Comparison of ENCODE assay signal across 8 cellular contexts in the genomic region with DNA sequence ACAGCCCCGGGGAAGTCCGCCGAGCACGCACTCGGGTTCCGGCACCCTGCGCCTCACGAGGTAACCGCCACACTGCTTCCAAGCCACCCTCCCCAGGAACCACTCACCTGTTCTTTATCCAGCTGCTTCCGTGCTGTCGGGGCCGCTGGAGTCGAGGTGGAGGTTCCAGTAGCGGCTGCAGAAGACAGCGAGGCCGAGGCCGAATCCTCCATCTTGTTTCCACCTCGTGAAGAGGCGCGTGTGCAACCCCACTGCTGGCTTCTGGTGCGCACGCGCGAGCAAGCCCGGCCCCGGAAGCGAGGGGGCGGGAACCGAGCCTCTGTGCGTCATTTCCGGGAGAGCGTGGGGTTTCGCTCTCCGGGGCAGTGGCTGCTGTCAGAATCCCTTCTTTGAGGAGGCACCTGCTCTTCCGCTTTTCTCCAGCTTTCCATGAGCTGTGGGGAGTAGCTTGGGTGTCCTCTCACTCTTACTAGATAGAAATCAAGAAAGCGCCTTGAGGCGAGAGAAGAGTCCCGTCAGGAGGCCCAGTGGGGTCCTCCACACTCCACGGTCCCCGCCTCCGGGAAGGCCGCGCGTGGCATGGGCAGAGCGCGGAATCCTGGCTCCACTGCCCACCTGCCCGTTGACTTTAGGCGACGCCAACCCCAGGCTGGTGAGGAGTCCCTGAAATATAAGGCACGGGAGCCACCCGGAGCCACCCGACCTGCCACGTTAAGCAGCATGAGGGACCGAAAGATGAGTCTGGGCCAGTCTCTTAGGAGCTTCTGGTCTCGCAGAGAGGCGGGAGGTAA. TPM values are rescaled to one million over a fixed set of nuclear protein-coding genes. Genes with fewer than 3 reads are reported as not detected.
A peak's percentile ranks its signal among the peaks of the same experiment; 100 is the strongest.
DNase-seq lines count a peak whose midpoint lies in the region; ATAC-seq and TF ChIP-seq lines count a peak whose summit lies in the region.

A gene (minus strand): TSS at position 242 of the 791 bp plus-strand sequence. CDS start 30 bp downstream, at position 212.

- DNase-seq in G401 (ENCODE audit: low spot score) = peak; percentile 92
- peak; percentile 90 to 91 for DNase-seq in HAP-1 (ENCODE audit: low spot score in 2 of 2)
- DNase-seq in MG63 = peak; percentile 88
- peak; percentile 79 to 82 for DNase-seq in SHP77 (lab: John Stamatoyannopoulos, UW)
- DNase-seq in activated effector memory CD4-positive, alpha-beta T cell treated with Interleukin-2 at 50 U/mL for 16 hours = peak; percentile 94
- peak; percentile 91 for DNase-seq in fibroblast of the aortic adventitia (ENCODE audit: low read depth)
- peak; percentile 94 to 96 for DNase-seq in stimulated activated naive CD8-positive, alpha-beta T cell treated with anti-CD3 and anti-CD28 coated beads, Interleukin-15, amount 100 ng/mL, for 72 hours

- peak within 1 kb of the TSS; percentile 89 for H3K9ac ChIP-seq in neural cell (ENCODE audit: low read length)

- in situ Hi-C loops in G401 (cut with HindIII; ENCODE audit: low sequenced_read_pairs) = no loop called here
- in situ Hi-C loops in HAP-1 (cut with MboI; ENCODE audit: low sequenced_read_pairs) = no loop called here

- H3K4me3 Mint-ChIP-seq in stimulated activated naive CD8-positive, alpha-beta T cell treated with anti-CD3 and anti-CD28 coated beads, Interleukin-15, amount 100 ng/mL, for 72 hours = peak within 1 kb of the TSS; percentile 97

- H3K79me2 ChIP-seq in neural cell (replicated peaks; ENCODE audit: insufficient read depth, low read length) = peaks cover 39% of the 10 kb centered on the region

- H3K4me3 ChIP-seq in HAP-1 = peak within 1 kb of the TSS; percentile 99
- H3K4me3 ChIP-seq in MG63 = peak within 1 kb of the TSS; percentile 99
- peak within 1 kb of the TSS; percentile 98 for H3K4me3 ChIP-seq in fibroblast of the aortic adventitia (ENCODE audit: low read depth, low read length)
- H3K4me3 ChIP-seq in neural cell (ENCODE audit: low read length) = peak within 1 kb of the TSS; percentile 81

- H3K9me2 ChIP-seq in neural cell (ENCODE audit: insufficient read depth, low read length) = no peaks in the 10 kb centered on the region

- peaks cover 7% of the 10 kb centered on the region; the same call in 1 of the 2 replicates for H3K4me1 ChIP-seq in HAP-1

- no peaks in the 10 kb centered on the region for H4K20me1 ChIP-seq in neural cell (ENCODE audit: insufficient read depth)

- TF ChIP-seq RAD21 in neural cell (conservative IDR thresholded peaks at IDR 0.05) = no peak

- H3K27me3 Mint-ChIP-seq in stimulated activated naive CD8-positive, alpha-beta T cell treated with anti-CD3 and anti-CD28 coated beads, Interleukin-15, amount 100 ng/mL, for 72 hours = no peaks in the 10 kb centered on the region

- H2AFZ ChIP-seq in neural cell (ENCODE audit: low read depth, low read length) = peak within 1 kb of the TSS; percentile 90

- H3K27me3 ChIP-seq in HAP-1 (ENCODE audit: low read depth) (no peaks in the 10 kb centered on the region), MG63 (no peaks in the 10 kb centered on the region), neural cell (ENCODE audit: insufficient read depth, low read depth, low read length) (no peaks in the 10 kb centered on the region)

- ATAC-seq in stimulated activated naive CD8-positive, alpha-beta T cell treated with anti-CD3 and anti-CD28 coated beads, Interleukin-15, amount 100 ng/mL, for 72 hours = peak; percentile 97

- H3K27ac ChIP-seq in neural cell (ENCODE audit: low read length) = peak within 1 kb of the TSS; percentile 89

- H3F3A ChIP-seq in neural cell (ENCODE audit: insufficient read depth, low read length, poor library complexity, severe bottlenecking) = no peaks in the 10 kb centered on the region

- peaks cover 47% of the 10 kb centered on the region for H3K36me3 ChIP-seq in HAP-1 (replicated peaks)
- peaks cover 53% of the 10 kb centered on the region for H3K36me3 ChIP-seq in MG63
- peaks cover 3% of the 10 kb centered on the region for H3K36me3 ChIP-seq in neural cell (ENCODE audit: insufficient read depth, low read length)

- H3K27ac Mint-ChIP-seq in stimulated activated naive CD8-positive, alpha-beta T cell treated with anti-CD3 and anti-CD28 coated beads, Interleukin-15, amount 100 ng/mL, for 72 hours = peak within 1 kb of the TSS; percentile 94 to 98

- H3K9me3 ChIP-seq in HAP-1 (no peaks in the 10 kb centered on the region), MG63 (no peaks in the 10 kb centered on the region), neural cell (ENCODE audit: low read length) (no peaks in the 10 kb centered on the region)

- no peak for TF ChIP-seq EP300 in neural cell (conservative IDR thresholded peaks at IDR 0.05; ENCODE audit: poor library complexity, severe bottlenecking)

- H3K9me3 Mint-ChIP-seq in stimulated activated naive CD8-positive, alpha-beta T cell treated with anti-CD3 and anti-CD28 coated beads, Interleukin-15, amount 100 ng/mL, for 72 hours = no peaks in the 10 kb centered on the region

- no peak for TF ChIP-seq CTCF in fibroblast of the aortic adventitia (IDR thresholded peaks at IDR 0.05; ENCODE audit: insufficient read depth, low read length)
- TF ChIP-seq CTCF in neural cell (IDR thresholded peaks at IDR 0.05; ENCODE audit: poor library complexity, severe bottlenecking) = no peak

- peaks cover 67% of the 10 kb centered on the region for H3K4me1 Mint-ChIP-seq in stimulated activated naive CD8-positive, alpha-beta T cell treated with anti-CD3 and anti-CD28 coated beads, Interleukin-15, amount 100 ng/mL, for 72 hours

- peak within 1 kb of the TSS; percentile 79 for H3K4me2 ChIP-seq in neural cell (ENCODE audit: low read length)

TF ChIP-seq in neural cell, 6 proteins besides CTCF, POLR2A, EP300 and RAD21:
- TF ChIP-seq TAF1 (IDR thresholded peaks at IDR 0.05; ENCODE audit: low read depth) (peak; percentile 93), MXI1 (conservative IDR thresholded peaks at IDR 0.05; ENCODE audit: poor library complexity, severe bottlenecking) (peak; percentile 99), EZH2 (IDR thresholded peaks at IDR 0.05; ENCODE audit: borderline replicate concordance, insufficient read depth, low read length, poor library complexity, severe bottlenecking) (no peak), SMC3 (conservative IDR thresholded peaks at IDR 0.05; ENCODE audit: poor library complexity) (peak; percentile 3), POLR2AphosphoS5 (IDR thresholded peaks at IDR 0.05) (peak; percentile 94)
- TF ChIP-seq, protein P1, sequence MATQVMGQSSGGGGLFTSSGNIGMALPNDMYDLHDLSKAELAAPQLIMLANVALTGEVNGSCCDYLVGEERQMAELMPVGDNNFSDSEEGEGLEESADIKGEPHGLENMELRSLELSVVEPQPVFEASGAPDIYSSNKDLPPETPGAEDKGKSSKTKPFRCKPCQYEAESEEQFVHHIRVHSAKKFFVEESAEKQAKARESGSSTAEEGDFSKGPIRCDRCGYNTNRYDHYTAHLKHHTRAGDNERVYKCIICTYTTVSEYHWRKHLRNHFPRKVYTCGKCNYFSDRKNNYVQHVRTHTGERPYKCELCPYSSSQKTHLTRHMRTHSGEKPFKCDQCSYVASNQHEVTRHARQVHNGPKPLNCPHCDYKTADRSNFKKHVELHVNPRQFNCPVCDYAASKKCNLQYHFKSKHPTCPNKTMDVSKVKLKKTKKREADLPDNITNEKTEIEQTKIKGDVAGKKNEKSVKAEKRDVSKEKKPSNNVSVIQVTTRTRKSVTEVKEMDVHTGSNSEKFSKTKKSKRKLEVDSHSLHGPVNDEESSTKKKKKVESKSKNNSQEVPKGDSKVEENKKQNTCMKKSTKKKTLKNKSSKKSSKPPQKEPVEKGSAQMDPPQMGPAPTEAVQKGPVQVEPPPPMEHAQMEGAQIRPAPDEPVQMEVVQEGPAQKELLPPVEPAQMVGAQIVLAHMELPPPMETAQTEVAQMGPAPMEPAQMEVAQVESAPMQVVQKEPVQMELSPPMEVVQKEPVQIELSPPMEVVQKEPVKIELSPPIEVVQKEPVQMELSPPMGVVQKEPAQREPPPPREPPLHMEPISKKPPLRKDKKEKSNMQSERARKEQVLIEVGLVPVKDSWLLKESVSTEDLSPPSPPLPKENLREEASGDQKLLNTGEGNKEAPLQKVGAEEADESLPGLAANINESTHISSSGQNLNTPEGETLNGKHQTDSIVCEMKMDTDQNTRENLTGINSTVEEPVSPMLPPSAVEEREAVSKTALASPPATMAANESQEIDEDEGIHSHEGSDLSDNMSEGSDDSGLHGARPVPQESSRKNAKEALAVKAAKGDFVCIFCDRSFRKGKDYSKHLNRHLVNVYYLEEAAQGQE (IDR thresholded peaks at IDR 0.05; ENCODE audit: borderline replicate concordance) = peak; percentile 92

RNA-seq across cellular contexts. Expression of the gene that starts here (rescaled TPM):
- total RNA-seq in G401 (2014; rRNA removed; shearing (Covaris generic)) = 391 and 624 TPM in 2 replicates
- 346 and 797 TPM in 2 replicates for total RNA-seq in MG63 (2014; rRNA removed; shearing (Covaris generic); ENCODE audit: low replicate concordance)
- total RNA-seq in fibroblast of the aortic adventitia (ENCODE audit: low replicate concordance) = 178 and 183 TPM in 2 replicates
- polyA plus RNA-seq in neural cell = 61.2 and 70.9 TPM in 2 replicates
- 86.2 and 106 TPM in 2 replicates for polyA minus RNA-seq in neural cell

Comparison
In these comparisons a context has a peak if more than half of its experiments do, and no peak if none do; other contexts are left out.
1. Peak in every context shown above with its lines: DNase-seq, ATAC-seq, H3K4me3 ChIP-seq and H3K27ac ChIP-seq.